ENCODE assay signal across 1 cellular context in the genomic region with DNA sequence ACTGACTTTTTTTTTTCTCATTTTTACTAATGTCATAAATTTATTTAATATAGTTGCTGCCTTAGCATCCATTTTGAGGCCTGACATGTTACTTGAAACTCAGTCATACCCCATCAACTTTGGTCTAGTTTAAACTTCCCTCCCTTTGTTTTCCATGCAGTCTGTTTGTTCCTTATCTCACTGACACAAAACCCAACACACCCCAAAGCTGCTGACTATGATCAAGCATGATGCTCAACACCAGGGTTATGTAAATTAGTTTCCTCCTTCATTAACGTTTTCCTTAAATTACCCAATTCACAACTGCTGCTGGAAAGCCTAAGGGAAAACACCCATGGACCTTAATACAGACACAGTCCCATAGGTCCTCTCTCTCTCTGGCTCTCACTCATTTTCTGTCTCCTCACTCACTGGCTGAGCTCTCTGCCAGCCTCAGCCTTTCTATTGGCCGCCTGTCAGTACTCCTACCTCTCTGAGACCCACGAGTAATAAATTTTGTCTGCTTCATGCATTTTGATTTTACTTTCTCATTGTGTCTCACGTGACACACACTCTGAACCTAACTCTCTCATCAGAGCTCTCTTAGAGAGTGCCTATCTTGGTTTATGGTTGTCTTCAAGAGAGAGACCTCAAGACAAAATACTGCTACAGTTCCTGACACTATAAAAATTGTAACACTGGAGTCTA.
TF ChIP-seq lines count a peak whose summit lies in the region.

No MANE protein-coding gene starts in this region.

TF ChIP-seq in WTC11, 78 proteins besides CTCF, POLR2A, EP300 and RAD21 (continued from another document):
- TF ChIP-seq, protein P1, sequence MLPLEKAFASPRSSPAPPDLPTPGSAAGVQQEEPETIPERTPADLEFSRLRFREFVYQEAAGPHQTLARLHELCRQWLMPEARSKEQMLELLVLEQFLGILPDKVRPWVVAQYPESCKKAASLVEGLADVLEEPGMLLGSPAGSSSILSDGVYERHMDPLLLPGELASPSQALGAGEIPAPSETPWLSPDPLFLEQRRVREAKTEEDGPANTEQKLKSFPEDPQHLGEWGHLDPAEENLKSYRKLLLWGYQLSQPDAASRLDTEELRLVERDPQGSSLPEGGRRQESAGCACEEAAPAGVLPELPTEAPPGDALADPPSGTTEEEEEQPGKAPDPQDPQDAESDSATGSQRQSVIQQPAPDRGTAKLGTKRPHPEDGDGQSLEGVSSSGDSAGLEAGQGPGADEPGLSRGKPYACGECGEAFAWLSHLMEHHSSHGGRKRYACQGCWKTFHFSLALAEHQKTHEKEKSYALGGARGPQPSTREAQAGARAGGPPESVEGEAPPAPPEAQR (CRISPR knock-in tag; IDR thresholded peaks at IDR 0.05) = no peak
- TF ChIP-seq SOX15 (CRISPR knock-in tag; IDR thresholded peaks at IDR 0.05) (no peak), CBFB (CRISPR knock-in tag; IDR thresholded peaks at IDR 0.05; ENCODE audit: low read depth) (no peak), SMAD3 (CRISPR knock-in tag; IDR thresholded peaks at IDR 0.05; ENCODE audit: borderline replicate concordance) (no peak), ZNF121 (CRISPR knock-in tag; IDR thresholded peaks at IDR 0.05) (no peak)
- TF ChIP-seq, protein P2, sequence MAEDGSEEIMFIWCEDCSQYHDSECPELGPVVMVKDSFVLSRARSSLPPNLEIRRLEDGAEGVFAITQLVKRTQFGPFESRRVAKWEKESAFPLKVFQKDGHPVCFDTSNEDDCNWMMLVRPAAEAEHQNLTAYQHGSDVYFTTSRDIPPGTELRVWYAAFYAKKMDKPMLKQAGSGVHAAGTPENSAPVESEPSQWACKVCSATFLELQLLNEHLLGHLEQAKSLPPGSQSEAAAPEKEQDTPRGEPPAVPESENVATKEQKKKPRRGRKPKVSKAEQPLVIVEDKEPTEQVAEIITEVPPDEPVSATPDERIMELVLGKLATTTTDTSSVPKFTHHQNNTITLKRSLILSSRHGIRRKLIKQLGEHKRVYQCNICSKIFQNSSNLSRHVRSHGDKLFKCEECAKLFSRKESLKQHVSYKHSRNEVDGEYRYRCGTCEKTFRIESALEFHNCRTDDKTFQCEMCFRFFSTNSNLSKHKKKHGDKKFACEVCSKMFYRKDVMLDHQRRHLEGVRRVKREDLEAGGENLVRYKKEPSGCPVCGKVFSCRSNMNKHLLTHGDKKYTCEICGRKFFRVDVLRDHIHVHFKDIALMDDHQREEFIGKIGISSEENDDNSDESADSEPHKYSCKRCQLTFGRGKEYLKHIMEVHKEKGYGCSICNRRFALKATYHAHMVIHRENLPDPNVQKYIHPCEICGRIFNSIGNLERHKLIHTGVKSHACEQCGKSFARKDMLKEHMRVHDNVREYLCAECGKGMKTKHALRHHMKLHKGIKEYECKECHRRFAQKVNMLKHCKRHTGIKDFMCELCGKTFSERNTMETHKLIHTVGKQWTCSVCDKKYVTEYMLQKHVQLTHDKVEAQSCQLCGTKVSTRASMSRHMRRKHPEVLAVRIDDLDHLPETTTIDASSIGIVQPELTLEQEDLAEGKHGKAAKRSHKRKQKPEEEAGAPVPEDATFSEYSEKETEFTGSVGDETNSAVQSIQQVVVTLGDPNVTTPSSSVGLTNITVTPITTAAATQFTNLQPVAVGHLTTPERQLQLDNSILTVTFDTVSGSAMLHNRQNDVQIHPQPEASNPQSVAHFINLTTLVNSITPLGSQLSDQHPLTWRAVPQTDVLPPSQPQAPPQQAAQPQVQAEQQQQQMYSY (CRISPR knock-in tag; IDR thresholded peaks at IDR 0.05) = no peak
- TF ChIP-seq, protein P3, sequence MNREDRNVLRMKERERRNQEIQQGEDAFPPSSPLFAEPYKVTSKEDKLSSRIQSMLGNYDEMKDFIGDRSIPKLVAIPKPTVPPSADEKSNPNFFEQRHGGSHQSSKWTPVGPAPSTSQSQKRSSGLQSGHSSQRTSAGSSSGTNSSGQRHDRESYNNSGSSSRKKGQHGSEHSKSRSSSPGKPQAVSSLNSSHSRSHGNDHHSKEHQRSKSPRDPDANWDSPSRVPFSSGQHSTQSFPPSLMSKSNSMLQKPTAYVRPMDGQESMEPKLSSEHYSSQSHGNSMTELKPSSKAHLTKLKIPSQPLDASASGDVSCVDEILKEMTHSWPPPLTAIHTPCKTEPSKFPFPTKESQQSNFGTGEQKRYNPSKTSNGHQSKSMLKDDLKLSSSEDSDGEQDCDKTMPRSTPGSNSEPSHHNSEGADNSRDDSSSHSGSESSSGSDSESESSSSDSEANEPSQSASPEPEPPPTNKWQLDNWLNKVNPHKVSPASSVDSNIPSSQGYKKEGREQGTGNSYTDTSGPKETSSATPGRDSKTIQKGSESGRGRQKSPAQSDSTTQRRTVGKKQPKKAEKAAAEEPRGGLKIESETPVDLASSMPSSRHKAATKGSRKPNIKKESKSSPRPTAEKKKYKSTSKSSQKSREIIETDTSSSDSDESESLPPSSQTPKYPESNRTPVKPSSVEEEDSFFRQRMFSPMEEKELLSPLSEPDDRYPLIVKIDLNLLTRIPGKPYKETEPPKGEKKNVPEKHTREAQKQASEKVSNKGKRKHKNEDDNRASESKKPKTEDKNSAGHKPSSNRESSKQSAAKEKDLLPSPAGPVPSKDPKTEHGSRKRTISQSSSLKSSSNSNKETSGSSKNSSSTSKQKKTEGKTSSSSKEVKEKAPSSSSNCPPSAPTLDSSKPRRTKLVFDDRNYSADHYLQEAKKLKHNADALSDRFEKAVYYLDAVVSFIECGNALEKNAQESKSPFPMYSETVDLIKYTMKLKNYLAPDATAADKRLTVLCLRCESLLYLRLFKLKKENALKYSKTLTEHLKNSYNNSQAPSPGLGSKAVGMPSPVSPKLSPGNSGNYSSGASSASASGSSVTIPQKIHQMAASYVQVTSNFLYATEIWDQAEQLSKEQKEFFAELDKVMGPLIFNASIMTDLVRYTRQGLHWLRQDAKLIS (CRISPR knock-in tag; IDR thresholded peaks at IDR 0.05; ENCODE audit: borderline replicate concordance) = no peak
